9 cellular contexts compared by ENCODE assay signal in genomic region chr11:102368472-102368871, GRCh38. TPM values are rescaled to one million over a fixed set of nuclear protein-coding genes. Genes with fewer than 3 reads are reported as not detected.
DNase-seq lines count a peak whose midpoint lies in the region; ATAC-seq and TF ChIP-seq lines count a peak whose summit lies in the region.
"Had no signal": no experiment of that assay in that cellular context is flagged by ENCODE, and none has a peak within 500 bp of the region (broad histone marks: within the 10 kb centered on the region; RNA-seq: fewer than 3 reads in every experiment).

No MANE protein-coding gene starts in this region.

- peaks cover 4% of the 10 kb centered on the region for H3K36me3 ChIP-seq in colonic mucosa

- H3K36me3 Mint-ChIP-seq in natural killer cell, result peaks cover 32% of the 10 kb centered on the region

- in situ Hi-C loops in ACHN (cut with HindIII; ENCODE audit: low pct_ligation_motif_present, low pct_unique_long_range_greater_than_20kb, low sequenced_read_pairs), result no loop called here

- ATAC-seq in activated CD4-positive, CD25-positive, alpha-beta regulatory T cell treated with anti-CD3 and anti-CD28 coated beads, Interleukin-2, amount 50 U/mL, for 24 hours, result peak; percentile 95 to 96
- ATAC-seq in GM21717 (IDR thresholded peaks at IDR 0.05; ENCODE audit: unreplicated experiment) (peak; percentile 100), HG03432 (IDR thresholded peaks at IDR 0.05; ENCODE audit: unreplicated experiment) (peak; percentile 100), natural killer cell (no peak)

- H3K4me3 ChIP-seq in colonic mucosa, result no peak overlapping the region

- H3K27me3 Mint-ChIP-seq in natural killer cell (ENCODE audit: low read depth in 2 of 2), result no peaks in the 10 kb centered on the region

- intact Hi-C loops in natural killer cell (cut with micrococcal nuclease), result no loop called here
- intact Hi-C loops in colonic mucosa (cut with DNase I), result no loop called here

- no peak overlapping the region for H3K9ac ChIP-seq in colonic mucosa (ENCODE audit: low read depth in 2 of 2, low read length in 2 of 2)

- H3K9me3 Mint-ChIP-seq in natural killer cell, result no peaks in the 10 kb centered on the region

- no peaks in the 10 kb centered on the region for H3K27me3 ChIP-seq in colonic mucosa

- H3K4me3 Mint-ChIP-seq in natural killer cell, result no peak overlapping the region

- H3K27ac ChIP-seq in colonic mucosa, result no peak overlapping the region

- no peaks in the 10 kb centered on the region for H3K9me3 ChIP-seq in colonic mucosa

- peaks cover 18 to 33% of the 10 kb centered on the region in 2 donors for H3K4me1 Mint-ChIP-seq in natural killer cell

- no peaks in the 10 kb centered on the region for H3K4me1 ChIP-seq in colonic mucosa

- H3K27ac Mint-ChIP-seq in natural killer cell, result peak overlapping the region; percentile 52 to 71

- DNase-seq in activated CD4-positive, CD25-positive, alpha-beta regulatory T cell treated with anti-CD3 and anti-CD28 coated beads, Interleukin-2, amount 50 U/mL, for 72 hours, result no peak
- DNase-seq in natural killer cell, result no peak
- no peak for DNase-seq in ACHN
- DNase-seq in colonic mucosa, result no peak
- no peak for DNase-seq in EL
- DNase-seq: 8988T had no signal

- TF ChIP-seq CTCF in natural killer cell (IDR thresholded peaks at IDR 0.05) (no peak), colonic mucosa (IDR thresholded peaks at IDR 0.05) (no peak)

RNA-seq across cellular contexts. Expression of gene BIRC2, which starts 21.5 kb away (rescaled TPM):
- 100 to 1,000 TPM in 2 of 3 donors, 10 to 100 TPM in 1; 92.2 to 146 (median 111) TPM for total RNA-seq in natural killer cell
- total RNA-seq in colonic mucosa, result 10 to 100 TPM; 34.1 to 59.5 TPM

RNA-seq across cellular contexts. Expression of gene BIRC3, which starts 51.2 kb away (rescaled TPM):
- total RNA-seq in natural killer cell (10 to 100 TPM; 14.2 to 92.3 (median 20.1) TPM), colonic mucosa (10 to 100 TPM; 14.8 to 66.3 TPM)

Comparison
In these comparisons a context has a peak if more than half of its experiments do, and no peak if none do; other contexts are left out.
1. ATAC-seq: peak in activated CD4-positive, CD25-positive, alpha-beta regulatory T cell treated with anti-CD3 and anti-CD28 coated beads, Interleukin-2, amount 50 U/mL, for 24 hours (2 of 2), GM21717 (single experiment) and HG03432 (single experiment); none in natural killer cell (0 of 3).